Comparison of ENCODE assay signal across 8 cellular contexts in the genomic region with DNA sequence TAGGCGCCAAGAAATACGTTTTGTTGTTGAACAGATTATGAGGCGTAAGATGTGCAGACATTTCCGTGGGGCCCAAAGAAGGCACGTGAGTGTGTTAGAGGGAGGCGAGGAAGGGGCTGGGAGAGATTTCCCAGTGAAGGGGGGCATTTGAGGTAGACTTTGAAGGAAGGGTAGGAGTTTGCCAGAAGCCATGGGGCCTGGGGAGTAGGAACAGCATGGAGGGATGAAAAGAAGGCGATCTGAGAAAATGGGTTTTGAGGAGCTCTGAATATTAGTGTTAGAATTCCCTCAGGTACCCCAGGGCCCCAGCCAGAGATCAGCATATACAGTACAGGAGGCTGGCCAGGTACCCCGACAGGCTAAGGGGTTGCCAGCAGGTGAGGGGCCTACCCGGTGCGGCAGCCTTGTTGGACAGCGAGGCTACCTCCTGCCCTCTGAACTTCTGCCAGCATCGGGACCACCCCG. TPM values are rescaled to one million over a fixed set of nuclear protein-coding genes. Genes with fewer than 3 reads are reported as not detected.
DNase-seq lines count a peak whose midpoint lies in the region; ATAC-seq and TF ChIP-seq lines count a peak whose summit lies in the region.

No MANE protein-coding gene starts in this region.

- H3K4me3 ChIP-seq in DND-41 (ENCODE audit: low read depth in 1 of 2, low read length in 2 of 2) (peak overlapping the region; percentile 94 to 95; a peak in 3 of 4 replicates), NT2/D1 (ENCODE audit: insufficient read length, low read depth) (peak overlapping the region; percentile 18), osteoblast (ENCODE audit: insufficient read depth, low read length) (peak overlapping the region; percentile 96)

- H2AFZ ChIP-seq in DND-41 (ENCODE audit: low read depth, low read length) (peak overlapping the region; percentile 84), osteoblast (ENCODE audit: low read length) (peak overlapping the region; percentile 93)

- H3K9ac ChIP-seq in DND-41 (ENCODE audit: low read depth, low read length) (peak overlapping the region; percentile 83), NT2/D1 (ENCODE audit: insufficient read length, low read depth) (peak overlapping the region; percentile 66)

- H3K4me1 Mint-ChIP-seq in effector memory CD8-positive, alpha-beta T cell (ENCODE audit: low read depth in 2 of 2) = peaks cover 25 to 39% of the 10 kb centered on the region in 2 donors

- H3K36me3 ChIP-seq in DND-41 (ENCODE audit: insufficient read depth, low read length) (peaks cover 34% of the 10 kb centered on the region), NT2/D1 (ENCODE audit: insufficient read depth, insufficient read length, low read length) (peaks cover 38% of the 10 kb centered on the region), osteoblast (ENCODE audit: insufficient read depth, low read length) (peaks cover 29% of the 10 kb centered on the region)

- no peak for TF ChIP-seq CTCF in DND-41 (IDR thresholded peaks at IDR 0.05; ENCODE audit: borderline replicate concordance, extremely low read depth, low read length, poor library complexity, severe bottlenecking)
- no peak for TF ChIP-seq CTCF in osteoblast (IDR thresholded peaks at IDR 0.05; ENCODE audit: extremely low read depth, low read depth, low read length)

- no peak for ATAC-seq in DND-41 (ENCODE audit: insufficient read depth, low read depth)
- peak; percentile 39 for ATAC-seq in effector memory CD8-positive, alpha-beta T cell (replicated peaks)
- ATAC-seq in HG03196 (IDR thresholded peaks at IDR 0.05; ENCODE audit: unreplicated experiment) = no peak
- no peak for ATAC-seq in HG02642 (IDR thresholded peaks at IDR 0.05; ENCODE audit: poor library complexity, unreplicated experiment)

- peaks cover 33% of the 10 kb centered on the region for H3K36me3 Mint-ChIP-seq in effector memory CD8-positive, alpha-beta T cell (ENCODE audit: insufficient read depth)

- H3K27ac ChIP-seq in DND-41 (ENCODE audit: low read length) = peak overlapping the region; percentile 49
- peak overlapping the region; percentile 65 for H3K27ac ChIP-seq in osteoblast (ENCODE audit: low read depth, low read length)

- H3K9me3 ChIP-seq in DND-41 (ENCODE audit: insufficient read depth, low read length, severe bottlenecking) (no peaks in the 10 kb centered on the region), NT2/D1 (ENCODE audit: insufficient read depth, low read length) (no peaks in the 10 kb centered on the region), osteoblast (ENCODE audit: low read depth, low read length) (no peaks in the 10 kb centered on the region)

- peak overlapping the region; percentile 66 to 87 for H3K27ac Mint-ChIP-seq in effector memory CD8-positive, alpha-beta T cell

- H3K9me3 Mint-ChIP-seq in effector memory CD8-positive, alpha-beta T cell = no peaks in the 10 kb centered on the region

- H3K27me3 Mint-ChIP-seq in effector memory CD8-positive, alpha-beta T cell = no peaks in the 10 kb centered on the region

- H3K79me2 ChIP-seq in DND-41 (ENCODE audit: insufficient read depth, low read length) = peaks cover 45% of the 10 kb centered on the region
- peaks cover 46% of the 10 kb centered on the region for H3K79me2 ChIP-seq in osteoblast (ENCODE audit: insufficient read depth, low read length)

- H3K27me3 ChIP-seq in DND-41 (ENCODE audit: insufficient read depth, low read length, poor library complexity) = no peaks in the 10 kb centered on the region
- H3K27me3 ChIP-seq in NT2/D1 (ENCODE audit: insufficient read depth, insufficient read length) = peaks cover 55% of the 10 kb centered on the region
- no peaks in the 10 kb centered on the region for H3K27me3 ChIP-seq in osteoblast (ENCODE audit: insufficient read depth, low read length)

- H4K20me1 ChIP-seq in DND-41 (ENCODE audit: insufficient read depth, low read length) = peaks cover 25% of the 10 kb centered on the region; the same call in 1 of the 2 replicates
- H4K20me1 ChIP-seq in osteoblast (ENCODE audit: insufficient read depth, low read length) = peaks cover 26% of the 10 kb centered on the region

- H3K4me3 Mint-ChIP-seq in effector memory CD8-positive, alpha-beta T cell = peak overlapping the region; percentile 78 to 85

- no peak for DNase-seq in DND-41
- DNase-seq in NT2/D1 (ENCODE audit: low read depth, low spot score) = no peak
- DNase-seq in effector memory CD8-positive, alpha-beta T cell = no peak
- DNase-seq in osteoblast (ENCODE audit: insufficient read length, low spot score, missing footprints) = no peak
- no peak for DNase-seq in cortex of kidney (lab: John Stamatoyannopoulos, UW)
- DNase-seq in LoVo (ENCODE audit: low spot score) = no peak

- H3K4me2 ChIP-seq in DND-41 (ENCODE audit: insufficient read depth, low read length) (peak overlapping the region; percentile 99), osteoblast (ENCODE audit: insufficient read depth, low read length) (peak overlapping the region; percentile 99)

- H3K4me1 ChIP-seq in DND-41 (ENCODE audit: insufficient read depth, low read length) = peaks cover 34% of the 10 kb centered on the region
- H3K4me1 ChIP-seq in NT2/D1 (ENCODE audit: insufficient read depth, insufficient read length) = peaks cover 5% of the 10 kb centered on the region
- H3K4me1 ChIP-seq in osteoblast (ENCODE audit: insufficient read depth, low read length) = peaks cover 27% of the 10 kb centered on the region

RNA-seq across cellular contexts. Expression of a gene that starts 0.4 kb away (rescaled TPM):
- total RNA-seq in osteoblast = 21.8 and 23.5 TPM in 2 replicates

RNA-seq across cellular contexts. Expression of a gene that starts 18.7 kb away (rescaled TPM):
- 494 and 590 TPM in 2 replicates for total RNA-seq in osteoblast

RNA-seq across cellular contexts. Expression of a gene that starts 30.9 kb away (rescaled TPM):
- 25.9 and 34.7 TPM in 2 replicates for total RNA-seq in osteoblast

RNA-seq across cellular contexts. Expression of a gene that starts 44.9 kb away (rescaled TPM):
- under 0.01 TPM in 1 of 2 replicates, not detected in the other for total RNA-seq in osteoblast

Comparison
In these comparisons a context has a peak if more than half of its experiments do, and no peak if none do; other contexts are left out.
1. H3K4me3 ChIP-seq: peak in every context shown above with its lines; median percentile 96 in osteoblast; 94 in DND-41; 18 in NT2/D1.